ENCODE assay signal across 8 cellular contexts in genomic region chr6:34888874-34889555, GRCh38. TPM values are rescaled to one million over a fixed set of nuclear protein-coding genes. Genes with fewer than 3 reads are reported as not detected.
DNase-seq lines count a peak whose midpoint lies in the region; ATAC-seq and TF ChIP-seq lines count a peak whose summit lies in the region.

Gene ANKS1A (plus strand): TSS chr6:34889255. CDS start chr6:34889403, 148 bp downstream.

- DNase-seq in Daoy (ENCODE audit: low read depth): peak; percentile 86
- peak; percentile 35 for DNase-seq in NCI-H2107 (lab: John Stamatoyannopoulos, UW)
- peak; percentile 93 for DNase-seq in WTC11 (ENCODE audit: low spot score)
- peak; percentile 44 to 50 for DNase-seq in cardiac fibroblast (ENCODE audit: low read depth in 2 of 2)
- DNase-seq in iris pigment epithelial cell (ENCODE audit: low read depth): peak; percentile 27
- DNase-seq in stimulated activated CD4-positive, alpha-beta T cell treated with anti-CD3 and anti-CD28 coated beads, Interleukin-12 subunit alpha, Interleukin-12 subunit beta, amount 100 ng/mL, for 24 hours (ENCODE audit: low read depth in 2 of 2): peak; percentile 83 to 86
- DNase-seq in foreskin melanocyte: no peak

- peak within 1 kb of the TSS; percentile 100 for H3K27ac Mint-ChIP-seq in WTC11

- H3K27me3 Mint-ChIP-seq in WTC11 (ENCODE audit: low read depth): no peaks in the 10 kb centered on the region

- CTCF ChIA-PET in WTC11 (lab: Charles Lee): interaction anchor here (0.6 to 1.4 kb wide), 6 partner anchors 84 to 352 kb away, joined by 3 to 5 read pairs (median 4); no protein-coding TSS in a partner anchor

- peaks cover 2% of the 10 kb centered on the region; the same call in 1 of the 2 replicates for H3K9me3 Mint-ChIP-seq in WTC11

- POLR2A ChIA-PET in WTC11 (lab: Charles Lee): interaction anchor here (0.8 to 2.7 kb wide), 5 partner anchors 17 to 251 kb away, joined by 4 to 24 read pairs (median 6); partner anchors contain the start of genes BLTP3A and SNRPC

- TF ChIP-seq CTCF in WTC11 (IDR thresholded peaks at IDR 0.05) (no peak), cardiac fibroblast (IDR thresholded peaks at IDR 0.05; ENCODE audit: low read depth, low read length) (no peak)

- peaks cover 11% of the 10 kb centered on the region for H3K36me3 Mint-ChIP-seq in WTC11

- peak; percentile 57 for ATAC-seq in HG02571 (IDR thresholded peaks at IDR 0.05; ENCODE audit: unreplicated experiment)
- ATAC-seq in WTC11: peak; percentile 90

- peaks cover 14% of the 10 kb centered on the region for H3K4me1 Mint-ChIP-seq in WTC11

- H3K4me3 Mint-ChIP-seq in WTC11: peak within 1 kb of the TSS; percentile 100

- peak within 1 kb of the TSS; percentile 66 to 91 for H3K4me3 ChIP-seq in cardiac fibroblast (replicated peaks in 1 of 2; ENCODE audit: low read depth in 2 of 2, low read length in 2 of 2)

TF ChIP-seq in WTC11, 78 proteins besides CTCF, POLR2A, EP300 and RAD21 (continues in another document):
- no peak for TF ChIP-seq ARID4B (CRISPR knock-in tag; IDR thresholded peaks at IDR 0.05; ENCODE audit: borderline replicate concordance)
- TF ChIP-seq E2F5 (CRISPR knock-in tag; IDR thresholded peaks at IDR 0.05): peak; percentile 60
- peak; percentile 63; the same call in 1 of the 2 replicates for TF ChIP-seq GABPB1 (CRISPR knock-in tag; IDR thresholded peaks at IDR 0.05)
- peak; percentile 66 for TF ChIP-seq USF2 (CRISPR knock-in tag; IDR thresholded peaks at IDR 0.05)
- TF ChIP-seq CREB1 (CRISPR knock-in tag; IDR thresholded peaks at IDR 0.05): 0 out of 2 replicates have a peak, but pooled peaks have one; percentile 66
- peak; percentile 94 for TF ChIP-seq SP1 (CRISPR knock-in tag; conservative IDR thresholded peaks at IDR 0.05)
- no peak for TF ChIP-seq NR2C2 (CRISPR knock-in tag; IDR thresholded peaks at IDR 0.05)
- no peak for TF ChIP-seq ERG (CRISPR knock-in tag; IDR thresholded peaks at IDR 0.05)
- TF ChIP-seq ZNF121 (CRISPR knock-in tag; IDR thresholded peaks at IDR 0.05): 0 out of 2 replicates have a peak, but pooled peaks have one; percentile 46
- peak; percentile 76; the same call in 1 of the 2 replicates for TF ChIP-seq ZNF281 (CRISPR knock-in tag; IDR thresholded peaks at IDR 0.05)
- no peak for TF ChIP-seq ZNF423 (CRISPR knock-in tag; IDR thresholded peaks at IDR 0.05)
- no peak for TF ChIP-seq ZNF138 (CRISPR knock-in tag; conservative IDR thresholded peaks at IDR 0.05)
- no peak for TF ChIP-seq NFE2L1 (CRISPR knock-in tag; IDR thresholded peaks at IDR 0.05)
- TF ChIP-seq MAX (CRISPR knock-in tag; IDR thresholded peaks at IDR 0.05): peak; percentile 49; the same call in 1 of the 2 replicates
- peak; percentile 44; the same call in 1 of the 2 replicates for TF ChIP-seq ELF4 (CRISPR knock-in tag; IDR thresholded peaks at IDR 0.05; ENCODE audit: low read depth)
- no peak for TF ChIP-seq ZNF512 (CRISPR knock-in tag; IDR thresholded peaks at IDR 0.05; ENCODE audit: borderline replicate concordance)

RNA-seq across cellular contexts. Expression of gene ANKS1A, which starts in this region (rescaled TPM):
- total RNA-seq in Daoy (2014; rRNA removed; shearing (Covaris generic)): 10.3 and 14.8 TPM in 2 replicates
- 32.7 to 35.0 TPM (median 32.7 TPM) in 3 replicates for total RNA-seq in WTC11 (2021)
